1 cellular context compared by ENCODE assay signal in the genomic region with DNA sequence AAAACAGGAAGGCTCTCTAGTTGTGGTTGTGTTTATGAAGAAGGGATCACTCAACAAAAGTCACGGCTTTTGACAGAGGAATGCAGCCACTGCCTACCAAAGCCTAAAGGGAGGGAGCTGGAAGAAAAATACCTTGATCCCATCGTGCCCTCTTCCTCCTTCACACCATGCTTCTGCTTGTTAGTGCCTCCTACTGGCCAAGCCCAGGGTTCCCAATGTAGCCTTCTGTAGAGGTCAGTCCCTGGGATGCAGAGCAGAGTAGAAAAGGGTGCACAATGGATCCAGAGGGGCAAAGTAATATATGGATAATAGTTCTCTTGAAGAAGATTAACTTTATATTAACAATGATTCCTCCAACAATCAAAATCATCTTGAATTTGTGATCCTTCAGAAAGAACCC.
TF ChIP-seq lines count a peak whose summit lies in the region.

No MANE protein-coding gene starts in this region.

TF ChIP-seq in IMR-90, 13 proteins besides CTCF, POLR2A, EP300 and RAD21:
- no peak for TF ChIP-seq CHD1 (IDR thresholded peaks at IDR 0.05; ENCODE audit: low read depth, low read length)
- TF ChIP-seq SMC3 (IDR thresholded peaks at IDR 0.05; ENCODE audit: low read depth, low read length), result no peak
- no peak for TF ChIP-seq RFX5 (IDR thresholded peaks at IDR 0.05; ENCODE audit: low read depth, low read length)
- no peak for TF ChIP-seq CEBPB (IDR thresholded peaks at IDR 0.05; ENCODE audit: low read depth, low read length)
- no peak for TF ChIP-seq BHLHE40 (IDR thresholded peaks at IDR 0.05; ENCODE audit: low read depth, low read length)
- TF ChIP-seq NFE2L2 (IDR thresholded peaks at IDR 0.05; ENCODE audit: low read depth, low read length), result no peak
- TF ChIP-seq FOS (IDR thresholded peaks at IDR 0.05; ENCODE audit: low read depth, low read length), result no peak
- no peak for TF ChIP-seq MAZ (IDR thresholded peaks at IDR 0.05; ENCODE audit: borderline replicate concordance, low read depth, low read length)
- TF ChIP-seq MXI1 (IDR thresholded peaks at IDR 0.05; ENCODE audit: borderline replicate concordance, low read depth, low read length), result no peak
- TF ChIP-seq RCOR1 (IDR thresholded peaks at IDR 0.05; ENCODE audit: insufficient replicate concordance, low read length), result no peak
- TF ChIP-seq, protein P1, sequence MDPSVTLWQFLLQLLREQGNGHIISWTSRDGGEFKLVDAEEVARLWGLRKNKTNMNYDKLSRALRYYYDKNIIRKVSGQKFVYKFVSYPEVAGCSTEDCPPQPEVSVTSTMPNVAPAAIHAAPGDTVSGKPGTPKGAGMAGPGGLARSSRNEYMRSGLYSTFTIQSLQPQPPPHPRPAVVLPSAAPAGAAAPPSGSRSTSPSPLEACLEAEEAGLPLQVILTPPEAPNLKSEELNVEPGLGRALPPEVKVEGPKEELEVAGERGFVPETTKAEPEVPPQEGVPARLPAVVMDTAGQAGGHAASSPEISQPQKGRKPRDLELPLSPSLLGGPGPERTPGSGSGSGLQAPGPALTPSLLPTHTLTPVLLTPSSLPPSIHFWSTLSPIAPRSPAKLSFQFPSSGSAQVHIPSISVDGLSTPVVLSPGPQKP (IDR thresholded peaks at IDR 0.05; ENCODE audit: borderline replicate concordance, low read depth, low read length), result no peak
- no peak for TF ChIP-seq MAFK (IDR thresholded peaks at IDR 0.05; ENCODE audit: low read depth, low read length)
- TF ChIP-seq, protein P2, sequence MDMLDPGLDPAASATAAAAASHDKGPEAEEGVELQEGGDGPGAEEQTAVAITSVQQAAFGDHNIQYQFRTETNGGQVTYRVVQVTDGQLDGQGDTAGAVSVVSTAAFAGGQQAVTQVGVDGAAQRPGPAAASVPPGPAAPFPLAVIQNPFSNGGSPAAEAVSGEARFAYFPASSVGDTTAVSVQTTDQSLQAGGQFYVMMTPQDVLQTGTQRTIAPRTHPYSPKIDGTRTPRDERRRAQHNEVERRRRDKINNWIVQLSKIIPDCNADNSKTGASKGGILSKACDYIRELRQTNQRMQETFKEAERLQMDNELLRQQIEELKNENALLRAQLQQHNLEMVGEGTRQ (IDR thresholded peaks at IDR 0.05; ENCODE audit: low read depth, low read length), result no peak
TF ChIP-seq in IMR-90: peak in this region for 0.
